ENCODE assay signal across 8 cellular contexts in the genomic region with DNA sequence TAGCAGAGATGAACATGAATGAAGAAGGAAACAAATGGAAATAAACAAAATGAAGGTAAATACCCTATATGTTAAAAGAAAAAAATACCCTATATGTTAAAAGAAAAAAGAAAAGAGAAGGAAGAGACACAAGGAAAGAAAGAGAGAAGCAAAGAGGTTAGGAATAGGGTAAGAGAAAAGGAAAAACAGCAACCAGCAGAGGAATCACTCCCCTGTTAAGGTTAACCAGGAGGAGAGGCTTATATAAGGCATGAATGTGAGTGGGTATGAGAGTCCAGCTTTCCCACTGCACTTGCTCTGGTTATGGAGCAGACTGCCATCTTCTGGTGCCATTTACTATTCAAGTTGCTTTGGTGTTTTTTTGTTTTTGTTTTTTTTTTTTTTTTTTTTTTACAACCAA. TPM values are rescaled to one million over a fixed set of nuclear protein-coding genes. Genes with fewer than 3 reads are reported as not detected.
DNase-seq lines count a peak whose midpoint lies in the region; ATAC-seq and TF ChIP-seq lines count a peak whose summit lies in the region.

No MANE protein-coding gene starts in this region.

- no peak overlapping the region for H2AFZ ChIP-seq in neural cell (ENCODE audit: low read depth, low read length)

- peaks cover 13% of the 10 kb centered on the region for H3F3A ChIP-seq in neural cell (ENCODE audit: insufficient read depth, low read length, poor library complexity, severe bottlenecking)

- intact Hi-C loops in activated CD4-positive, alpha-beta T cell treated with anti-CD3 and anti-CD28 coated beads, Interleukin-2, amount 10 ng/mL, durations not matched to agents 24 days and 14 days (cut with micrococcal nuclease): loop anchor here (2.0 kb wide), 1 partner anchor 179 kb away; no protein-coding TSS in a partner anchor
- intact Hi-C loops in ovary (cut with DNase I): loop anchor here in 1 of 4 donors (10.0 kb wide), 1 partner anchor 175 kb away; no protein-coding TSS in a partner anchor

- H3K9me2 ChIP-seq in neural cell (ENCODE audit: insufficient read depth, low read length): no peaks in the 10 kb centered on the region

- H3K27ac Mint-ChIP-seq in activated CD4-positive, alpha-beta T cell treated with anti-CD3 and anti-CD28 coated beads, Interleukin-2, amount 10 ng/mL, durations not matched to agents 24 days and 14 days: peak overlapping the region; percentile 55
- peak overlapping the region; percentile 63 for H3K27ac Mint-ChIP-seq in chondrocyte (ENCODE audit: unreplicated experiment)

- H3K4me1 Mint-ChIP-seq in activated CD4-positive, alpha-beta T cell treated with anti-CD3 and anti-CD28 coated beads, Interleukin-2, amount 10 ng/mL, durations not matched to agents 24 days and 14 days: peaks cover 27% of the 10 kb centered on the region
- H3K4me1 Mint-ChIP-seq in chondrocyte (ENCODE audit: low read depth): peaks cover 30% of the 10 kb centered on the region

- no peaks in the 10 kb centered on the region for H4K20me1 ChIP-seq in neural cell (ENCODE audit: insufficient read depth)

- H3K4me3 ChIP-seq in neural cell (ENCODE audit: low read length): peak overlapping the region; percentile 96
- no peak overlapping the region for H3K4me3 ChIP-seq in ovary

- TF ChIP-seq RAD21 in neural cell (conservative IDR thresholded peaks at IDR 0.05): peak; percentile 73

- H3K4me2 ChIP-seq in neural cell (ENCODE audit: low read length): peak overlapping the region; percentile 100

- TF ChIP-seq POLR2A in ovary (IDR thresholded peaks at IDR 0.05): no peak

- H3K27me3 Mint-ChIP-seq in activated CD4-positive, alpha-beta T cell treated with anti-CD3 and anti-CD28 coated beads, Interleukin-2, amount 10 ng/mL, durations not matched to agents 24 days and 14 days: no peaks in the 10 kb centered on the region
- H3K27me3 Mint-ChIP-seq in chondrocyte (ENCODE audit: low read depth): peaks cover 2% of the 10 kb centered on the region

- H3K36me3 ChIP-seq in neural cell (ENCODE audit: insufficient read depth, low read length): no peaks in the 10 kb centered on the region
- no peaks in the 10 kb centered on the region for H3K36me3 ChIP-seq in ovary

- H3K36me3 Mint-ChIP-seq in activated CD4-positive, alpha-beta T cell treated with anti-CD3 and anti-CD28 coated beads, Interleukin-2, amount 10 ng/mL, durations not matched to agents 24 days and 14 days (ENCODE audit: low read depth): peaks cover 23% of the 10 kb centered on the region
- H3K36me3 Mint-ChIP-seq in chondrocyte (ENCODE audit: low read depth): peaks cover 1% of the 10 kb centered on the region

- TF ChIP-seq CTCF in chondrocyte (IDR thresholded peaks at IDR 0.05): peak; percentile 70
- TF ChIP-seq CTCF in neural cell (IDR thresholded peaks at IDR 0.05; ENCODE audit: poor library complexity, severe bottlenecking): peak; percentile 72
- TF ChIP-seq CTCF in ovary (IDR thresholded peaks at IDR 0.05): no peak

- H3K9ac ChIP-seq in neural cell (ENCODE audit: low read length): peak overlapping the region; percentile 96

- peaks cover 5% of the 10 kb centered on the region for H3K79me2 ChIP-seq in neural cell (replicated peaks; ENCODE audit: insufficient read depth, low read length)

- H3K27me3 ChIP-seq in neural cell (ENCODE audit: insufficient read depth, low read depth, low read length) (no peaks in the 10 kb centered on the region), ovary (no peaks in the 10 kb centered on the region)

- H3K9me3 Mint-ChIP-seq in activated CD4-positive, alpha-beta T cell treated with anti-CD3 and anti-CD28 coated beads, Interleukin-2, amount 10 ng/mL, durations not matched to agents 24 days and 14 days: no peaks in the 10 kb centered on the region
- H3K9me3 Mint-ChIP-seq in chondrocyte (ENCODE audit: low read depth): no peaks in the 10 kb centered on the region

- no peak for ATAC-seq in HG03439 (IDR thresholded peaks at IDR 0.05; ENCODE audit: unreplicated experiment)
- ATAC-seq in HG03442 (IDR thresholded peaks at IDR 0.05; ENCODE audit: unreplicated experiment): no peak

- H3K4me1 ChIP-seq in ovary (ENCODE audit: insufficient read depth): no peaks in the 10 kb centered on the region

- H3K4me3 Mint-ChIP-seq in activated CD4-positive, alpha-beta T cell treated with anti-CD3 and anti-CD28 coated beads, Interleukin-2, amount 10 ng/mL, durations not matched to agents 24 days and 14 days: peak overlapping the region; percentile 49
- peak overlapping the region; percentile 19 for H3K4me3 Mint-ChIP-seq in chondrocyte (ENCODE audit: unreplicated experiment)

- no peaks in the 10 kb centered on the region for H3K9me3 ChIP-seq in neural cell (ENCODE audit: low read length)
- no peaks in the 10 kb centered on the region for H3K9me3 ChIP-seq in ovary

- H3K27ac ChIP-seq in neural cell (ENCODE audit: low read length): peak overlapping the region; percentile 99
- no peak overlapping the region for H3K27ac ChIP-seq in ovary

- TF ChIP-seq EP300 in neural cell (conservative IDR thresholded peaks at IDR 0.05; ENCODE audit: poor library complexity, severe bottlenecking): no peak
- TF ChIP-seq EP300 in ovary (IDR thresholded peaks at IDR 0.05): no peak

- peak; percentile 69 for DNase-seq in activated CD4-positive, alpha-beta T cell treated with anti-CD3 and anti-CD28 coated beads, Interleukin-2, amount 10 ng/mL, durations not matched to agents 24 days and 14 days
- DNase-seq in activated CD4-positive, alpha-beta T cell treated with anti-CD3 and anti-CD28 coated beads, Interleukin-2, amount 50 U/mL, for 48 hours: no peak
- DNase-seq in NCI-H82 (lab: John Stamatoyannopoulos, UW) (peak; percentile 90), chondrocyte (ENCODE audit: low spot score) (no peak), ovary (no peak)

TF ChIP-seq in neural cell, 6 proteins besides CTCF, POLR2A, EP300 and RAD21 (continues in another document):
- no peak for TF ChIP-seq EZH2 (IDR thresholded peaks at IDR 0.05; ENCODE audit: borderline replicate concordance, insufficient read depth, low read length, poor library complexity, severe bottlenecking)
- TF ChIP-seq MXI1 (conservative IDR thresholded peaks at IDR 0.05; ENCODE audit: poor library complexity, severe bottlenecking): no peak
- TF ChIP-seq POLR2AphosphoS5 (IDR thresholded peaks at IDR 0.05): no peak
- TF ChIP-seq, protein P1, sequence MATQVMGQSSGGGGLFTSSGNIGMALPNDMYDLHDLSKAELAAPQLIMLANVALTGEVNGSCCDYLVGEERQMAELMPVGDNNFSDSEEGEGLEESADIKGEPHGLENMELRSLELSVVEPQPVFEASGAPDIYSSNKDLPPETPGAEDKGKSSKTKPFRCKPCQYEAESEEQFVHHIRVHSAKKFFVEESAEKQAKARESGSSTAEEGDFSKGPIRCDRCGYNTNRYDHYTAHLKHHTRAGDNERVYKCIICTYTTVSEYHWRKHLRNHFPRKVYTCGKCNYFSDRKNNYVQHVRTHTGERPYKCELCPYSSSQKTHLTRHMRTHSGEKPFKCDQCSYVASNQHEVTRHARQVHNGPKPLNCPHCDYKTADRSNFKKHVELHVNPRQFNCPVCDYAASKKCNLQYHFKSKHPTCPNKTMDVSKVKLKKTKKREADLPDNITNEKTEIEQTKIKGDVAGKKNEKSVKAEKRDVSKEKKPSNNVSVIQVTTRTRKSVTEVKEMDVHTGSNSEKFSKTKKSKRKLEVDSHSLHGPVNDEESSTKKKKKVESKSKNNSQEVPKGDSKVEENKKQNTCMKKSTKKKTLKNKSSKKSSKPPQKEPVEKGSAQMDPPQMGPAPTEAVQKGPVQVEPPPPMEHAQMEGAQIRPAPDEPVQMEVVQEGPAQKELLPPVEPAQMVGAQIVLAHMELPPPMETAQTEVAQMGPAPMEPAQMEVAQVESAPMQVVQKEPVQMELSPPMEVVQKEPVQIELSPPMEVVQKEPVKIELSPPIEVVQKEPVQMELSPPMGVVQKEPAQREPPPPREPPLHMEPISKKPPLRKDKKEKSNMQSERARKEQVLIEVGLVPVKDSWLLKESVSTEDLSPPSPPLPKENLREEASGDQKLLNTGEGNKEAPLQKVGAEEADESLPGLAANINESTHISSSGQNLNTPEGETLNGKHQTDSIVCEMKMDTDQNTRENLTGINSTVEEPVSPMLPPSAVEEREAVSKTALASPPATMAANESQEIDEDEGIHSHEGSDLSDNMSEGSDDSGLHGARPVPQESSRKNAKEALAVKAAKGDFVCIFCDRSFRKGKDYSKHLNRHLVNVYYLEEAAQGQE (IDR thresholded peaks at IDR 0.05; ENCODE audit: borderline replicate concordance): no peak

RNA-seq across cellular contexts. Expression of gene PPP1R3E, which starts 3.1 kb away (rescaled TPM):
- 21.3 and 23.3 TPM in 2 replicates for total RNA-seq in activated CD4-positive, alpha-beta T cell treated with anti-CD3 and anti-CD28 coated beads, Interleukin-2, amount 10 ng/mL, durations not matched to agents 24 days and 14 days
- total RNA-seq in chondrocyte (11.0 to 20.7 TPM (median 11.2 TPM) in 3 replicates), ovary (10 to 100 TPM in 5 of 7 donors, 1 to 10 TPM in 2; 6.8 to 26.4 (median 21.2) TPM)
- polyA plus RNA-seq in neural cell (16.1 and 17.2 TPM in 2 replicates), ovary (10 to 100 TPM; 10.7 to 17.3 TPM)
- 11.7 and 13.9 TPM in 2 replicates for polyA minus RNA-seq in neural cell

RNA-seq across cellular contexts. Expression of gene BCL2L2, which starts 7.1 kb away (rescaled TPM):
- 5.6 and 5.7 TPM in 2 replicates for total RNA-seq in activated CD4-positive, alpha-beta T cell treated with anti-CD3 and anti-CD28 coated beads, Interleukin-2, amount 10 ng/mL, durations not matched to agents 24 days and 14 days
- total RNA-seq in chondrocyte (21.8 to 34.2 TPM (median 25.9 TPM) in 3 replicates), ovary (10 to 100 TPM; 17.0 to 38.7 (median 29.1) TPM)
- polyA plus RNA-seq in neural cell (35.8 and 50.8 TPM in 2 replicates), ovary (10 to 100 TPM; 31.7 to 36.0 TPM)
- polyA minus RNA-seq in neural cell: 16.8 and 24.8 TPM in 2 replicates

RNA-seq across cellular contexts. Expression of gene HOMEZ, which starts 13.6 kb away (rescaled TPM):
- 12.9 and 13.5 TPM in 2 replicates for total RNA-seq in activated CD4-positive, alpha-beta T cell treated with anti-CD3 and anti-CD28 coated beads, Interleukin-2, amount 10 ng/mL, durations not matched to agents 24 days and 14 days
- total RNA-seq in chondrocyte: 7.3 to 8.2 TPM (median 7.6 TPM) in 3 replicates
- polyA plus RNA-seq in neural cell: 4.4 and 6.6 TPM in 2 replicates
- 9.0 and 9.4 TPM in 2 replicates for polyA minus RNA-seq in neural cell
- total RNA-seq in ovary: 10 to 100 TPM in 5 of 7 donors, 1 to 10 TPM in 2; 5.9 to 22.8 (median 13.4) TPM
- 10 to 100 TPM in 1 of 2 donors, 1 to 10 TPM in 1; 7.6 to 23.7 TPM for polyA plus RNA-seq in ovary

RNA-seq across cellular contexts. Expression of gene PABPN1, which starts 21.7 kb away (rescaled TPM):
- total RNA-seq in activated CD4-positive, alpha-beta T cell treated with anti-CD3 and anti-CD28 coated beads, Interleukin-2, amount 10 ng/mL, durations not matched to agents 24 days and 14 days: 277 and 278 TPM in 2 replicates
- 135 to 182 TPM (median 136 TPM) in 3 replicates for total RNA-seq in chondrocyte
- polyA plus RNA-seq in neural cell: 431 and 532 TPM in 2 replicates
- polyA minus RNA-seq in neural cell: 80.8 and 103 TPM in 2 replicates
- 100 to 1,000 TPM in 5 of 7 donors, 10 to 100 TPM in 2; 37.2 to 164 (median 136) TPM for total RNA-seq in ovary
- polyA plus RNA-seq in ovary: 100 to 1,000 TPM in 1 of 2 donors, 10 to 100 TPM in 1; 93.4 to 117 TPM

RNA-seq across cellular contexts. Expression of gene SLC22A17, which starts 53.1 kb away (rescaled TPM):
- total RNA-seq in activated CD4-positive, alpha-beta T cell treated with anti-CD3 and anti-CD28 coated beads, Interleukin-2, amount 10 ng/mL, durations not matched to agents 24 days and 14 days: 2.0 and 2.3 TPM in 2 replicates
- total RNA-seq in chondrocyte: 40.3 to 63.9 TPM (median 44.0 TPM) in 3 replicates
- 182 and 201 TPM in 2 replicates for polyA plus RNA-seq in neural cell
- 136 and 168 TPM in 2 replicates for polyA minus RNA-seq in neural cell
- total RNA-seq in ovary: 10 to 100 TPM; 25.0 to 48.0 (median 38.5) TPM
- polyA plus RNA-seq in ovary: 10 to 100 TPM in 1 of 2 donors, 1 to 10 TPM in 1; 8.9 to 32.7 TPM

Comparison
In these comparisons a context has a peak if more than half of its experiments do, and no peak if none do; other contexts are left out.
1. DNase-seq: peak in activated CD4-positive, alpha-beta T cell treated with anti-CD3 and anti-CD28 coated beads, Interleukin-2, amount 10 ng/mL, durations not matched to agents 24 days and 14 days (single experiment) and NCI-H82 (single experiment); none in activated CD4-positive, alpha-beta T cell treated with anti-CD3 and anti-CD28 coated beads, Interleukin-2, amount 50 U/mL, for 48 hours (0 of 2), chondrocyte (single experiment) and ovary (0 of 5).
2. CTCF ChIP-seq: peak in chondrocyte (single experiment) and neural cell (single experiment); none in ovary (0 of 3).